In the genomic region with DNA sequence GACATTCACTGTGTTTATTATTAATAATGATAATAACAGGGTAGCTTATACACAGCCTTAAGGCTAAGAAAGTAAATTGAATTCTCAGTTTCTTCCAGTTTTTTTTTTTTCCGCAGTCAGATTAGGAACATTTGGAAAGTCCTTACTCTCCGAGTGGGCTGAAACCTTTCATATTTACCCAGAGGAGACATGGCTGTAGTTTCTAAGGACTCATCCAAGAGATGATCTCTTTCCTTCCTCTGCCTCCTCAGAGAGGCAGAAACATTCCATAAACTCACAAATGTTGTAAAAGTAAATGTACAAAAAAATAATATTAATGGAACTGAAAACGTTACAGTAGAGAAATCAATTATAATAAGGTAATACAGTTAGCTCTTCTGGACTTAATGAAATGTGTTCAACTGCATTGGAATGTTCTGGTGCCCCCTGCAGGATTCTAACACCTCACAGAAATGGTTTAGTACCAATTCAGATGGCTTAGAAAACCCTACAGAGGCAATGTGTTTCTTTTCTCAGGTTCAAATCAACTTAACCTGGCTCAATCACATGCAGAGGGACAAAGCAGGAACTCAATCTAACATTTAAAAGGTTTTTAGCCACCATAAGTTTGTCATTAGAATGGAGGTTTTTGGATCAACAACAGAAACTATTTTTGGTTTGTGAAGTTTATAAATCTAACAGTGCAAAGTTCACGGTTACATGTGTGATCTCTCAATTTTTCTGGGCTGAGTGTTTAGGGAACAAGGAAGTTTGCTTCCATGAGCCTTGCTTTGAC, we compare ENCODE assay signal across 9 cellular contexts.
DNase-seq lines count a peak whose midpoint lies in the region; ATAC-seq, FAIRE-seq and TF ChIP-seq lines count a peak whose summit lies in the region.
"Had no signal": no experiment of that assay in that cellular context is flagged by ENCODE, and none has a peak within 500 bp of the region (broad histone marks: within the 10 kb centered on the region; RNA-seq: fewer than 3 reads in every experiment).

No MANE protein-coding gene starts in this region.

- FAIRE-seq in TTC549 (lab: Jason Lieb, UNC), result peak; percentile 83
- peak; percentile 55 for FAIRE-seq in HepG2 (lab: Jason Lieb, UNC)

- ATAC-seq in HepG2, result peak; percentile 85

- H3K27ac ChIP-seq in HepG2 (ENCODE audit: extremely low read length, insufficient read depth, low read length), result no peak overlapping the region

- no TSS peak for BruUV-seq in HepG2 (replicated peaks; lab: Mats Ljungman, UMichigan)

- peak; percentile 9 for DNase-seq in NK-92 treated with Interleukin-12 subunit alpha and Interleukin-12 subunit beta, amount 100 ng/mL, for 24 hours (lab: John Stamatoyannopoulos, UW)
- DNase-seq in NK-92 (lab: John Stamatoyannopoulos, UW; ENCODE audit: unreplicated experiment) (no peak), HCEC 1CT (peak; percentile 52), NB4 (ENCODE audit: low read depth) (peak; percentile 69), cardiac fibroblast (ENCODE audit: low read depth in 2 of 2) (peak; percentile 68 to 73), HepG2 (ENCODE audit: low spot score) (peak; percentile 44)
- peak; percentile 37 to 47 for DNase-seq in stimulated activated CD8-positive, alpha-beta memory T cell treated with anti-CD3 and anti-CD28 coated beads, Interleukin-2, amount 100 ng/mL, for 1 hour (ENCODE audit: low read depth in 2 of 2)

- no peaks in the 10 kb centered on the region for H3K9me3 ChIP-seq in HepG2 (ENCODE audit: low read length)

- H3K36me3 ChIP-seq in HepG2 (replicated peaks in 1 of 2; ENCODE audit: control insufficient read depth in 1 of 2, insufficient read depth in 2 of 2, low read length in 2 of 2), result no peaks in the 10 kb centered on the region

- TF ChIP-seq POLR2A in NB4 (IDR thresholded peaks at IDR 0.05; ENCODE audit: extremely low read depth, insufficient read length) (no peak), HepG2 (IDR thresholded peaks at IDR 0.05; ENCODE audit: insufficient read depth in 1 of 2, low read depth in 2 of 2, low read length in 2 of 2) (no peak)

- H3K79me2 ChIP-seq in HepG2 (ENCODE audit: insufficient read depth, low read length), result no peaks in the 10 kb centered on the region

- CTCF ChIA-PET in HepG2 (lab: Yijun Ruan, JAX; ENCODE audit: low intra/inter-chr PET ratio, low total read pairs), result no interaction called here

- TF ChIP-seq EP300 in HepG2 (IDR thresholded peaks at IDR 0.05; ENCODE audit: low read depth in 2 of 2, low read length in 2 of 2) (no peak), HepG2 (CRISPR knock-in tag; IDR thresholded peaks at IDR 0.05; ENCODE audit: borderline replicate concordance) (no peak)

- WGBS in HepG2 (ENCODE audit: low lambda C conversion rate), result 18% methylated on average over 4 of the region's 4 CpGs

- TF ChIP-seq CTCF in NB4 (IDR thresholded peaks at IDR 0.05; ENCODE audit: low read depth, low read length) (peak; percentile 60), cardiac fibroblast (IDR thresholded peaks at IDR 0.05; ENCODE audit: low read depth, low read length) (peak; percentile 63), HepG2 (CRISPR knock-in tag; IDR thresholded peaks at IDR 0.05) (peak; percentile 73)

- TF ChIP-seq RAD21 in HepG2 (CRISPR knock-in tag; IDR thresholded peaks at IDR 0.05), result no peak

- POLR2A ChIA-PET in HepG2 (lab: Yijun Ruan, JAX), result no interaction called here

- H3K4me3 ChIP-seq in NB4 (ENCODE audit: low read depth, low read length), result no peak overlapping the region
- no peak overlapping the region for H3K4me3 ChIP-seq in cardiac fibroblast (replicated peaks in 1 of 2; ENCODE audit: low read depth in 2 of 2, low read length in 2 of 2)
- H3K4me3 ChIP-seq in HepG2 (replicated peaks in 1 of 3; ENCODE audit: insufficient read depth in 1 of 3, low read depth in 2 of 3, low read length in 3 of 3), result no peak overlapping the region
- H3K4me3 ChIP-seq: skin epidermis had no signal

- H3K4me1 ChIP-seq in HepG2 (ENCODE audit: insufficient read depth, low read length), result no peaks in the 10 kb centered on the region; the same call in 1 of the 2 replicates

- intact Hi-C loops in HepG2 (cut with micrococcal nuclease; ENCODE audit: unreplicated experiment), result loop anchor here (1.0 to 10.0 kb wide), 3 partner anchors 156 to 766 kb away; no protein-coding TSS in a partner anchor

- no peaks in the 10 kb centered on the region for H4K20me1 ChIP-seq in HepG2 (ENCODE audit: insufficient read depth, low read length)

- peak overlapping the region; percentile 15; the same call in 1 of the 2 replicates for H3K4me2 ChIP-seq in HepG2 (ENCODE audit: low read depth, low read length)

- H3K9ac ChIP-seq in HepG2 (ENCODE audit: insufficient read depth, low read depth, low read length), result no peak overlapping the region

- H2AFZ ChIP-seq in HepG2 (ENCODE audit: low read length), result no peak overlapping the region

- in situ Hi-C loops in HepG2 (cut with HindIII; ENCODE audit: extremely low pct_ligation_motif_present, low pct_unique_long_range_greater_than_20kb), result no loop called here

- H3K27me3 ChIP-seq in HepG2 (ENCODE audit: control insufficient read depth in 1 of 2, insufficient read depth in 2 of 2, low read length in 2 of 2), result no peaks in the 10 kb centered on the region

TF ChIP-seq in HepG2, 621 proteins besides CTCF, POLR2A, EP300 and RAD21:
- peak; percentile 39; the same call in 1 of the 2 replicates for TF ChIP-seq MIXL1 (CRISPR knock-in tag; IDR thresholded peaks at IDR 0.05)
- no peak for TF ChIP-seq ZEB1 (IDR thresholded peaks at IDR 0.05; ENCODE audit: insufficient replicate concordance, low read depth)
- no peak for TF ChIP-seq ZNF530 (CRISPR knock-in tag; IDR thresholded peaks at IDR 0.05; ENCODE audit: low read depth)
- TF ChIP-seq ZNF737 (CRISPR knock-in tag; IDR thresholded peaks at IDR 0.05; ENCODE audit: borderline replicate concordance), result no peak
- TF ChIP-seq SMC3 (IDR thresholded peaks at IDR 0.05; ENCODE audit: low read length), result peak; percentile 62
- TF ChIP-seq HOXA9 (CRISPR knock-in tag; IDR thresholded peaks at IDR 0.05; ENCODE audit: borderline replicate concordance), result no peak
- TF ChIP-seq HNF4A (CRISPR knock-in tag; IDR thresholded peaks at IDR 0.05), result 0 out of 2 replicates have a peak, but pooled peaks have one; percentile 29
- peak; percentile 25; the same call in 1 of the 2 replicates for TF ChIP-seq ELF3 (CRISPR knock-in tag; IDR thresholded peaks at IDR 0.05)
- no peak for TF ChIP-seq ZNF552 (CRISPR knock-in tag; IDR thresholded peaks at IDR 0.05; ENCODE audit: borderline replicate concordance)
- TF ChIP-seq, protein P1, sequence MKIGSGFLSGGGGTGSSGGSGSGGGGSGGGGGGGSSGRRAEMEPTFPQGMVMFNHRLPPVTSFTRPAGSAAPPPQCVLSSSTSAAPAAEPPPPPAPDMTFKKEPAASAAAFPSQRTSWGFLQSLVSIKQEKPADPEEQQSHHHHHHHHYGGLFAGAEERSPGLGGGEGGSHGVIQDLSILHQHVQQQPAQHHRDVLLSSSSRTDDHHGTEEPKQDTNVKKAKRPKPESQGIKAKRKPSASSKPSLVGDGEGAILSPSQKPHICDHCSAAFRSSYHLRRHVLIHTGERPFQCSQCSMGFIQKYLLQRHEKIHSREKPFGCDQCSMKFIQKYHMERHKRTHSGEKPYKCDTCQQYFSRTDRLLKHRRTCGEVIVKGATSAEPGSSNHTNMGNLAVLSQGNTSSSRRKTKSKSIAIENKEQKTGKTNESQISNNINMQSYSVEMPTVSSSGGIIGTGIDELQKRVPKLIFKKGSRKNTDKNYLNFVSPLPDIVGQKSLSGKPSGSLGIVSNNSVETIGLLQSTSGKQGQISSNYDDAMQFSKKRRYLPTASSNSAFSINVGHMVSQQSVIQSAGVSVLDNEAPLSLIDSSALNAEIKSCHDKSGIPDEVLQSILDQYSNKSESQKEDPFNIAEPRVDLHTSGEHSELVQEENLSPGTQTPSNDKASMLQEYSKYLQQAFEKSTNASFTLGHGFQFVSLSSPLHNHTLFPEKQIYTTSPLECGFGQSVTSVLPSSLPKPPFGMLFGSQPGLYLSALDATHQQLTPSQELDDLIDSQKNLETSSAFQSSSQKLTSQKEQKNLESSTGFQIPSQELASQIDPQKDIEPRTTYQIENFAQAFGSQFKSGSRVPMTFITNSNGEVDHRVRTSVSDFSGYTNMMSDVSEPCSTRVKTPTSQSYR (CRISPR knock-in tag; IDR thresholded peaks at IDR 0.05; ENCODE audit: borderline replicate concordance), result no peak
- TF ChIP-seq STAG1 (CRISPR knock-in tag; IDR thresholded peaks at IDR 0.05), result peak; percentile 70
- no peak for TF ChIP-seq ZNF292 (CRISPR knock-in tag; IDR thresholded peaks at IDR 0.05; ENCODE audit: borderline replicate concordance, low read depth)
- TF ChIP-seq TEAD3 (CRISPR knock-in tag; optimal IDR thresholded peaks at IDR 0.05; ENCODE audit: borderline replicate concordance), result peak; percentile 38
